ENCODE assay signal across 20 cellular contexts in genomic region chr3:127441764-127442163, GRCh38.
"Had no signal": no experiment of that assay in that cellular context is flagged by ENCODE, and none has a peak within 500 bp of the region (broad histone marks: within the 10 kb centered on the region; RNA-seq: fewer than 3 reads in every experiment).

No MANE protein-coding gene starts in this region.

- H3K9me3 Mint-ChIP-seq: activated T-cell treated with anti-CD3 and anti-CD28 coated beads, Interleukin-2, amount 50 U/mL, for 4 hours; brain; central memory CD8-positive, alpha-beta T cell; immature natural killer cell; naive thymus-derived CD8-positive, alpha-beta T cell; stimulated activated naive CD8-positive, alpha-beta T cell treated with anti-CD3 and anti-CD28 coated beads, Interleukin-15, Interleukin-2, amounts not matched to agents 100 ng/mL and 50 ng/mL, for 24 hours; T-helper 2 cell treated with Interferon-gamma antibody and Interleukin-4, amounts not matched to agents 5 μg/mL and 100 μg/mL, for 36 hours had no signal

- H3K27me3 ChIP-seq: transverse colon, vagina had no signal

- H3K4me3 ChIP-seq: esophagus muscularis mucosa, SK-N-MC, suprapubic skin, transverse colon, vagina had no signal

- H3K4me1 Mint-ChIP-seq: brain; central memory CD8-positive, alpha-beta T cell; immature natural killer cell had no signal

- H3K36me3 ChIP-seq: esophagus muscularis mucosa, suprapubic skin, transverse colon, vagina had no signal

- H3K4me1 ChIP-seq: esophagus muscularis mucosa, transverse colon, vagina had no signal

- H3K27ac ChIP-seq: esophagus muscularis mucosa, SK-N-MC, suprapubic skin, transverse colon, vagina had no signal

- H3K4me3 Mint-ChIP-seq: activated T-cell treated with anti-CD3 and anti-CD28 coated beads, Interleukin-2, amount 50 U/mL, for 4 hours; brain; central memory CD8-positive, alpha-beta T cell; immature natural killer cell; naive thymus-derived CD8-positive, alpha-beta T cell; stimulated activated naive CD8-positive, alpha-beta T cell treated with anti-CD3 and anti-CD28 coated beads, Interleukin-15, Interleukin-2, amounts not matched to agents 100 ng/mL and 50 ng/mL, for 24 hours; T-helper 2 cell treated with Interferon-gamma antibody and Interleukin-4, amounts not matched to agents 5 μg/mL and 100 μg/mL, for 36 hours had no signal

- H3K27ac Mint-ChIP-seq: brain; immature natural killer cell; naive thymus-derived CD8-positive, alpha-beta T cell; stimulated activated naive CD8-positive, alpha-beta T cell treated with anti-CD3 and anti-CD28 coated beads, Interleukin-15, Interleukin-2, amounts not matched to agents 100 ng/mL and 50 ng/mL, for 24 hours; T-helper 2 cell treated with Interferon-gamma antibody and Interleukin-4, amounts not matched to agents 5 μg/mL and 100 μg/mL, for 36 hours had no signal

- H3K36me3 Mint-ChIP-seq: brain; immature natural killer cell; naive thymus-derived CD8-positive, alpha-beta T cell had no signal

- H3K9me3 ChIP-seq: esophagus muscularis mucosa, suprapubic skin, transverse colon, vagina had no signal

- DNase-seq: activated CD4-positive, alpha-beta T cell treated with anti-CD3 and anti-CD28 coated beads, Interleukin-2, amount 50 U/mL, for 1 hour; activated CD8-positive, alpha-beta memory T cell treated with anti-CD3 and anti-CD28 coated beads, Interleukin-2, amount 50 U/mL, for 4 hours; activated T-cell treated with anti-CD3 and anti-CD28 coated beads, Interleukin-2, amount 50 U/mL, for 4 hours; anterior cingulate cortex; effector CD8-positive, alpha-beta T cell; immature natural killer cell; mesendoderm; naive thymus-derived CD8-positive, alpha-beta T cell; retina; stimulated activated CD4-positive, alpha-beta T cell treated with anti-CD3 and anti-CD28 coated beads, Interleukin-15, amount 100 ng/mL, for 24 hours; stimulated activated CD4-positive, alpha-beta T cell treated with anti-CD3 and anti-CD28 coated beads, Interleukin-2, amount 100 ng/mL, for 48 hours; transverse colon had no signal
